36 cellular contexts compared by ENCODE assay signal in the genomic region with DNA sequence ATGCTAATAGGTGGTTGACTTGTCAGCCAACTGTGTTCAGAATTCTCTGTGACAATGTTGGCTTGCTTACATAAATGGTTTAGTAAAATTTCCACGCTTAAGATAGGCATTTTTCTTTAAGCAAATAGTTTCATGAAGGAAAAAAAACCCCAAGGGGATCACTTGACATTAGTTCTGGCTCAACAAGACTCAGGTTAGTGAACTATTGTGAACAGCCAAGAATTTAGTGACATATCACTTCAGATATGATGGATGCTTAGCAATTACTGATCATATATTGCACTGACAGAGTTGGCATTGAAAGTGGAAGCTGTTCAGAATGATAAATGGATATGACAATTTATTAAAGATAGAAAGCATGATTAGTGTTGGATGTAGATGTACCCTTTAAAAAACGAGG.
DNase-seq lines count a peak whose midpoint lies in the region; ATAC-seq, FAIRE-seq and TF ChIP-seq lines count a peak whose summit lies in the region.
"Had no signal": no experiment of that assay in that cellular context is flagged by ENCODE, and none has a peak within 500 bp of the region (broad histone marks: within the 10 kb centered on the region; RNA-seq: fewer than 3 reads in every experiment).

No MANE protein-coding gene starts in this region.

- no peaks in the 10 kb centered on the region for H3K27me3 Mint-ChIP-seq in astrocyte (ENCODE audit: low read depth, unreplicated experiment)
- H3K27me3 Mint-ChIP-seq in activated CD4-positive, alpha-beta memory T cell treated with anti-CD3 and anti-CD28 coated beads for 36 hours: peaks cover 1% of the 10 kb centered on the region
- H3K27me3 Mint-ChIP-seq: B cell; CD4-positive, alpha-beta memory T cell; CD4-positive, CD25-positive, alpha-beta regulatory T cell had no signal

- H3K4me1 ChIP-seq in ACC112 (ENCODE audit: control insufficient read depth, insufficient read depth, low read length, unreplicated experiment) (peaks cover 7% of the 10 kb centered on the region), astrocyte (ENCODE audit: insufficient read depth, low read length) (no peaks in the 10 kb centered on the region)
- H3K4me1 ChIP-seq: A549; BLaER1; BLaER1 treated with 17β-estradiol and CSF1 and Interleukin-3, amounts not matched to agents 10 nM and 100 nM; Caco-2 had no signal

- intact Hi-C loops in activated CD4-positive, alpha-beta memory T cell treated with anti-CD3 and anti-CD28 coated beads for 36 hours (cut with micrococcal nuclease): no loop called here

- H3K9me3 ChIP-seq in astrocyte (ENCODE audit: insufficient read depth, low read depth, low read length): no peaks in the 10 kb centered on the region
- no peaks in the 10 kb centered on the region for H3K9me3 ChIP-seq in neural cell (ENCODE audit: low read length)
- H3K9me3 ChIP-seq: A549; BE2C; BLaER1; BLaER1 treated with 17β-estradiol and CSF1 and Interleukin-3, amounts not matched to agents 10 nM and 100 nM; Caco-2 had no signal

- H4K20me1 ChIP-seq in astrocyte (ENCODE audit: insufficient read depth, low read length): no peaks in the 10 kb centered on the region
- H4K20me1 ChIP-seq in neural cell (ENCODE audit: insufficient read depth): no peaks in the 10 kb centered on the region
- H4K20me1 ChIP-seq: BLaER1; BLaER1 treated with 17β-estradiol and CSF1 and Interleukin-3, amounts not matched to agents 10 nM and 100 nM had no signal

- CTCF ChIA-PET in activated CD4-positive, alpha-beta memory T cell treated with anti-CD3 and anti-CD28 coated beads for 36 hours (lab: Charles Lee): no interaction called here

- no peaks in the 10 kb centered on the region for H3K9me3 Mint-ChIP-seq in astrocyte (ENCODE audit: unreplicated experiment)
- H3K9me3 Mint-ChIP-seq in activated CD4-positive, alpha-beta memory T cell treated with anti-CD3 and anti-CD28 coated beads for 36 hours: no peaks in the 10 kb centered on the region
- H3K9me3 Mint-ChIP-seq: CD4-positive, alpha-beta T cell; CD8-positive, alpha-beta memory T cell; CD8-positive, alpha-beta T cell had no signal

- H3K9me2 ChIP-seq in neural cell (ENCODE audit: insufficient read depth, low read length): no peaks in the 10 kb centered on the region

- peaks cover 3% of the 10 kb centered on the region for H3F3A ChIP-seq in neural cell (ENCODE audit: insufficient read depth, low read length, poor library complexity, severe bottlenecking)

- H2AFZ ChIP-seq in ACC112 (ENCODE audit: low read length, unreplicated experiment) (peak overlapping the region; percentile 50), astrocyte (ENCODE audit: low read depth, low read length) (no peak overlapping the region), neural cell (ENCODE audit: low read depth, low read length) (no peak overlapping the region)

- H3K4me3 ChIP-seq in ACC112 (ENCODE audit: low read depth, low read length) (no peak overlapping the region), astrocyte (ENCODE audit: insufficient read depth, low read depth, low read length) (no peak overlapping the region), neural cell (ENCODE audit: low read length) (no peak overlapping the region)
- H3K4me3 ChIP-seq: A549; BLaER1; BLaER1 treated with 17β-estradiol and CSF1 and Interleukin-3, amounts not matched to agents 10 nM and 100 nM had no signal

- peak; percentile 99 for TF ChIP-seq EP300 in neural cell (conservative IDR thresholded peaks at IDR 0.05; ENCODE audit: poor library complexity, severe bottlenecking)

- no peak for ATAC-seq in HG03342 (IDR thresholded peaks at IDR 0.05; ENCODE audit: unreplicated experiment)
- ATAC-seq: A549; CD8-positive, alpha-beta T cell had no signal

- H3K27me3 ChIP-seq in ACC112 (ENCODE audit: insufficient read depth, low read length): no peaks in the 10 kb centered on the region
- H3K27me3 ChIP-seq in astrocyte (ENCODE audit: insufficient read depth, low read length): no peaks in the 10 kb centered on the region
- peaks cover 31% of the 10 kb centered on the region for H3K27me3 ChIP-seq in neural cell (ENCODE audit: insufficient read depth, low read depth, low read length)
- H3K27me3 ChIP-seq: BE2C; BLaER1; BLaER1 treated with 17β-estradiol and CSF1 and Interleukin-3, amounts not matched to agents 10 nM and 100 nM had no signal

- H3K36me3 ChIP-seq in ACC112 (ENCODE audit: insufficient read depth, low read length) (no peaks in the 10 kb centered on the region), astrocyte (ENCODE audit: insufficient read depth, low read length) (no peaks in the 10 kb centered on the region), neural cell (ENCODE audit: insufficient read depth, low read length) (no peaks in the 10 kb centered on the region)
- H3K36me3 ChIP-seq: BE2C; BLaER1; BLaER1 treated with 17β-estradiol and CSF1 and Interleukin-3, amounts not matched to agents 10 nM and 100 nM had no signal

- POLR2A ChIA-PET in activated CD4-positive, alpha-beta memory T cell treated with anti-CD3 and anti-CD28 coated beads for 36 hours (lab: Charles Lee): no interaction called here

- peaks cover 5% of the 10 kb centered on the region for H3K4me1 Mint-ChIP-seq in astrocyte (ENCODE audit: low read depth, unreplicated experiment)
- H3K4me1 Mint-ChIP-seq in activated CD4-positive, alpha-beta memory T cell treated with anti-CD3 and anti-CD28 coated beads for 36 hours (ENCODE audit: low read depth): no peaks in the 10 kb centered on the region
- H3K4me1 Mint-ChIP-seq: B cell; CD14-positive monocyte; CD4-positive, alpha-beta memory T cell; CD4-positive, CD25-positive, alpha-beta regulatory T cell; CD8-positive, alpha-beta memory T cell had no signal

- H3K9ac ChIP-seq in astrocyte (ENCODE audit: low read length) (no peak overlapping the region), neural cell (ENCODE audit: low read length) (no peak overlapping the region)
- H3K9ac ChIP-seq: BLaER1; BLaER1 treated with 17β-estradiol and CSF1 and Interleukin-3, amounts not matched to agents 10 nM and 100 nM had no signal

- H3K4me2 ChIP-seq in astrocyte (ENCODE audit: low read length) (no peak overlapping the region), neural cell (ENCODE audit: low read length) (no peak overlapping the region)
- H3K4me2 ChIP-seq: A549; BLaER1; BLaER1 treated with 17β-estradiol and CSF1 and Interleukin-3, amounts not matched to agents 10 nM and 100 nM had no signal

- no peak overlapping the region for H3K27ac Mint-ChIP-seq in astrocyte (ENCODE audit: unreplicated experiment)
- H3K27ac Mint-ChIP-seq in activated CD4-positive, alpha-beta memory T cell treated with anti-CD3 and anti-CD28 coated beads for 36 hours: no peak overlapping the region
- H3K27ac Mint-ChIP-seq: B cell; CD14-positive monocyte; CD4-positive, alpha-beta memory T cell; CD4-positive, alpha-beta T cell; CD4-positive, CD25-positive, alpha-beta regulatory T cell; CD8-positive, alpha-beta memory T cell; CD8-positive, alpha-beta T cell had no signal

- no peak for TF ChIP-seq CTCF in astrocyte (IDR thresholded peaks at IDR 0.05; ENCODE audit: insufficient read depth, low read depth, low read length)
- no peak for TF ChIP-seq CTCF in neural cell (IDR thresholded peaks at IDR 0.05; ENCODE audit: poor library complexity, severe bottlenecking)

- TF ChIP-seq RAD21 in neural cell (conservative IDR thresholded peaks at IDR 0.05): peak; percentile 12

- no peak for FAIRE-seq in astrocyte (lab: Jason Lieb, UNC)
- FAIRE-seq: A549, D721Med had no signal

- H3K36me3 Mint-ChIP-seq in astrocyte (ENCODE audit: low read depth, unreplicated experiment): no peaks in the 10 kb centered on the region
- no peaks in the 10 kb centered on the region for H3K36me3 Mint-ChIP-seq in activated CD4-positive, alpha-beta memory T cell treated with anti-CD3 and anti-CD28 coated beads for 36 hours
- H3K36me3 Mint-ChIP-seq: CD14-positive monocyte; CD4-positive, alpha-beta memory T cell; CD4-positive, CD25-positive, alpha-beta regulatory T cell; CD8-positive, alpha-beta memory T cell; CD8-positive, alpha-beta T cell had no signal

- H3K27ac ChIP-seq in ACC112 (ENCODE audit: low read depth, low read length) (no peak overlapping the region), astrocyte (ENCODE audit: low read depth, low read length) (no peak overlapping the region), neural cell (ENCODE audit: low read length) (no peak overlapping the region)
- H3K27ac ChIP-seq: 22Rv1; A549; BLaER1; BLaER1 treated with 17β-estradiol and CSF1 and Interleukin-3, amounts not matched to agents 10 nM and 100 nM; C4-2B had no signal

- H3K79me2 ChIP-seq in ACC112 (ENCODE audit: control insufficient read depth, insufficient read depth, low read length, unreplicated experiment) (no peaks in the 10 kb centered on the region), astrocyte (ENCODE audit: insufficient read depth, low read length) (no peaks in the 10 kb centered on the region), neural cell (replicated peaks; ENCODE audit: insufficient read depth, low read length) (no peaks in the 10 kb centered on the region)

- DNase-seq in NCI-H446 treated with DMSO at 0.1 percent for 48 hours (lab: John Stamatoyannopoulos, UW) (peak; percentile 54), astrocyte (ENCODE audit: low read depth) (peak; percentile 34), NCI-H1694 (lab: John Stamatoyannopoulos, UW) (no peak)
- DNase-seq in activated CD4-positive, alpha-beta memory T cell treated with anti-CD3 and anti-CD28 coated beads for 36 hours: no peak
- DNase-seq in activated naive CD4-positive, alpha-beta T cell treated with anti-CD3 and anti-CD28 coated beads, Interleukin-2, amount 50 U/mL, for 16 hours: no peak
- DNase-seq: 8988T; ACHN; AML-193; C1 segment of cervical spinal cord; Caco-2; Calu3; CD4-positive, alpha-beta memory T cell; CD4-positive, alpha-beta T cell; CD4-positive, CD25-positive, alpha-beta regulatory T cell; CD8-positive, alpha-beta memory T cell; CD8-positive, alpha-beta T cell; COR-L47; DMS 273 treated with DMSO at 0.1 percent for 48 hours; DMS153; DMS53; DMS79; DMS79 treated with DMSO at 0.1 percent for 48 hours; DND-41; EL had no signal

- H3K4me3 Mint-ChIP-seq in astrocyte (ENCODE audit: unreplicated experiment): no peak overlapping the region
- H3K4me3 Mint-ChIP-seq in activated CD4-positive, alpha-beta memory T cell treated with anti-CD3 and anti-CD28 coated beads for 36 hours: no peak overlapping the region
- H3K4me3 Mint-ChIP-seq: B cell; CD14-positive monocyte; CD4-positive, alpha-beta memory T cell; CD4-positive, alpha-beta T cell; CD4-positive, CD25-positive, alpha-beta regulatory T cell; CD8-positive, alpha-beta memory T cell; CD8-positive, alpha-beta T cell had no signal

TF ChIP-seq in neural cell, 6 proteins besides CTCF, POLR2A, EP300 and RAD21 (continues in another document):
- no peak for TF ChIP-seq SMC3 (conservative IDR thresholded peaks at IDR 0.05; ENCODE audit: poor library complexity)

Comparison
In these comparisons a context has a peak if more than half of its experiments do, and no peak if none do; other contexts are left out.
1. DNase-seq: peak in NCI-H446 treated with DMSO at 0.1 percent for 48 hours (single experiment) and astrocyte (single experiment); none in activated CD4-positive, alpha-beta memory T cell treated with anti-CD3 and anti-CD28 coated beads for 36 hours (single experiment), NCI-H1694 (single experiment) and activated naive CD4-positive, alpha-beta T cell treated with anti-CD3 and anti-CD28 coated beads, Interleukin-2, amount 50 U/mL, for 16 hours (single experiment).